ENCODE assay signal across 25 cellular contexts in genomic region chr7:95204618-95205017, GRCh38.
"Had no signal": no experiment of that assay in that cellular context is flagged by ENCODE, and none has a peak within 500 bp of the region (broad histone marks: within the 10 kb centered on the region; RNA-seq: fewer than 3 reads in every experiment).

No MANE protein-coding gene starts in this region.

- H3K36me3 Mint-ChIP-seq: activated naive CD8-positive, alpha-beta T cell treated with anti-CD3 and anti-CD28 coated beads, Interleukin-2, amount 10 ng/mL, durations not matched to agents 7 days and 5 days; naive thymus-derived CD8-positive, alpha-beta T cell; stimulated activated memory B cell treated with anti-CD40 and anti-IgM and Interleukin-4, amounts not matched to agents 10 μg/mL and 1 μg/mL and 100 μg/mL, for 72 hours had no signal

- H3K9me3 ChIP-seq: pancreas, stomach, suprapubic skin, tibial nerve, vagina had no signal

- H3K27ac ChIP-seq: cardiac muscle cell, pancreas, stomach, suprapubic skin, tibial nerve, vagina had no signal

- H3K4me3 Mint-ChIP-seq: activated CD4-positive, alpha-beta T cell treated with anti-CD3 and anti-CD28 coated beads for 36 hours; activated naive CD4-positive, alpha-beta T cell treated with anti-CD3 and anti-CD28 coated beads for 36 hours; activated naive CD8-positive, alpha-beta T cell treated with anti-CD3 and anti-CD28 coated beads, Interleukin-2, amount 10 ng/mL, durations not matched to agents 7 days and 5 days; activated T-cell treated with anti-CD3 and anti-CD28 coated beads, Interleukin-2, amount 50 U/mL, for 4 hours; naive thymus-derived CD8-positive, alpha-beta T cell; stimulated activated memory B cell treated with anti-CD40 and anti-IgM and Interleukin-4, amounts not matched to agents 10 μg/mL and 1 μg/mL and 100 μg/mL, for 72 hours had no signal

- H3K27ac Mint-ChIP-seq: activated CD4-positive, alpha-beta T cell treated with anti-CD3 and anti-CD28 coated beads for 36 hours; activated naive CD4-positive, alpha-beta T cell treated with anti-CD3 and anti-CD28 coated beads for 36 hours; activated naive CD8-positive, alpha-beta T cell treated with anti-CD3 and anti-CD28 coated beads, Interleukin-2, amount 10 ng/mL, durations not matched to agents 7 days and 5 days; activated T-helper 2 cell treated with anti-CD3 and anti-CD28 coated beads, Interferon-gamma antibody, Interleukin-2, Interleukin-4, amounts not matched to agents 10 μg/mL and 5 μg/mL and 100 μg/mL, durations not matched to agents 14 hours and 24 hours and 36 hours; naive thymus-derived CD8-positive, alpha-beta T cell; stimulated activated memory B cell treated with anti-CD40 and anti-IgM and Interleukin-4, amounts not matched to agents 10 μg/mL and 1 μg/mL and 100 μg/mL, for 72 hours had no signal

- H3K4me3 ChIP-seq: cardiac muscle cell, lung, pancreas, stomach, suprapubic skin, tibial nerve, vagina had no signal

- H3K27me3 ChIP-seq: cardiac muscle cell, pancreas, stomach, suprapubic skin, tibial nerve, vagina had no signal

- H3K4me1 Mint-ChIP-seq: activated CD4-positive, alpha-beta T cell treated with anti-CD3 and anti-CD28 coated beads for 36 hours; activated naive CD8-positive, alpha-beta T cell treated with anti-CD3 and anti-CD28 coated beads, Interleukin-2, amount 10 ng/mL, durations not matched to agents 7 days and 5 days; naive thymus-derived CD8-positive, alpha-beta T cell; stimulated activated memory B cell treated with anti-CD40 and anti-IgM and Interleukin-4, amounts not matched to agents 10 μg/mL and 1 μg/mL and 100 μg/mL, for 72 hours had no signal

- DNase-seq: activated CD4-positive, alpha-beta T cell treated with anti-CD3 and anti-CD28 coated beads for 36 hours; activated CD4-positive, alpha-beta T cell treated with anti-CD3 and anti-CD28 coated beads, Interleukin-2, amount 50 U/mL, for 4 hours; activated CD8-positive, alpha-beta memory T cell treated with anti-CD3 and anti-CD28 coated beads, Interleukin-2, amount 50 U/mL, for 48 hours; activated naive CD4-positive, alpha-beta T cell treated with anti-CD3 and anti-CD28 coated beads for 36 hours; activated naive CD8-positive, alpha-beta T cell treated with anti-CD3 and anti-CD28 coated beads, Interleukin-2, amount 10 ng/mL, durations not matched to agents 7 days and 5 days; activated T-cell treated with anti-CD3 and anti-CD28 coated beads, Interleukin-2, amount 50 U/mL, for 4 hours; amniotic stem cell; erythroblast; foreskin fibroblast; kidney; naive thymus-derived CD8-positive, alpha-beta T cell; pancreas; right cardiac atrium; stimulated activated CD4-positive, alpha-beta T cell treated with anti-CD3 and anti-CD28 coated beads, Interleukin-1b, Interleukin-23, amount 100 ng/mL, for 48 hours; stomach; T-helper 1 cell; T-helper 9 cell had no signal

- H3K9me3 Mint-ChIP-seq: activated naive CD4-positive, alpha-beta T cell treated with anti-CD3 and anti-CD28 coated beads for 36 hours; activated naive CD8-positive, alpha-beta T cell treated with anti-CD3 and anti-CD28 coated beads, Interleukin-2, amount 10 ng/mL, durations not matched to agents 7 days and 5 days; activated T-cell treated with anti-CD3 and anti-CD28 coated beads, Interleukin-2, amount 50 U/mL, for 4 hours; activated T-helper 2 cell treated with anti-CD3 and anti-CD28 coated beads, Interferon-gamma antibody, Interleukin-2, Interleukin-4, amounts not matched to agents 10 μg/mL and 5 μg/mL and 100 μg/mL, durations not matched to agents 14 hours and 24 hours and 36 hours; naive thymus-derived CD8-positive, alpha-beta T cell; stimulated activated memory B cell treated with anti-CD40 and anti-IgM and Interleukin-4, amounts not matched to agents 10 μg/mL and 1 μg/mL and 100 μg/mL, for 72 hours had no signal

- H3K36me3 ChIP-seq: cardiac muscle cell, pancreas, stomach, suprapubic skin, tibial nerve, vagina had no signal

- H3K27me3 Mint-ChIP-seq: activated naive CD8-positive, alpha-beta T cell treated with anti-CD3 and anti-CD28 coated beads, Interleukin-2, amount 10 ng/mL, durations not matched to agents 7 days and 5 days had no signal

- ATAC-seq: activated CD4-positive, alpha-beta T cell treated with anti-CD3 and anti-CD28 coated beads for 36 hours; activated T-cell treated with anti-CD3 and anti-CD28 coated beads, Interleukin-2, amount 50 U/mL, for 4 hours; left lobe of liver; naive thymus-derived CD8-positive, alpha-beta T cell; pancreas; stimulated activated memory B cell treated with anti-CD40 and anti-IgM and Interleukin-4, amounts not matched to agents 10 μg/mL and 1 μg/mL and 100 μg/mL, for 72 hours had no signal

- H3K4me1 ChIP-seq: stomach, vagina had no signal
